In the genomic region with DNA sequence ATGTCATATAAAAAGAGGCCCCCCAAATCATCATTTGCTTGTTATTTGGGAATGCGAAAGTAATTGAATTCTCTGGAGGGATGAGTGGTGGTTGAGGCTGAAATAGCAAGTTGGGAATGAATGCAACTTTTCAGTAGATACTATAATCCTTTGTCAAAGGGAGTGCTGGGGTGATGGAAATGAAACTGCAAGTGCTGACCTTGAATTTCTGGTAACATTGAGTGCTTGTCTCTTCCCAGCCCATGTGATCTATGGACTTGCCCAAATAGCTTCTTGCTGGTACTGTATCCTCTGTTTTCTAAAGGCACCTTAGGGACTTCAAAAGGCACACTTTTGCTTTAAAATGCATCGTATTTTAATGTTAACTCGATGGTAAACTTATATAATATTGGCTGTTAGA, we compare ENCODE assay signal across 1 cellular context.
TF ChIP-seq lines count a peak whose summit lies in the region.

No MANE protein-coding gene starts in this region.

TF ChIP-seq in HepG2, 621 proteins besides CTCF, POLR2A, EP300 and RAD21 (continues in another document):
- TF ChIP-seq SOX6 (IDR thresholded peaks at IDR 0.05) (no peak), SOX6 (CRISPR knock-in tag; IDR thresholded peaks at IDR 0.05) (peak; percentile 47; the same call in 1 of the 2 replicates), ZMYM3 (CRISPR knock-in tag; IDR thresholded peaks at IDR 0.05) (no peak), ZNF605 (CRISPR knock-in tag; IDR thresholded peaks at IDR 0.05) (no peak), DRAP1 (CRISPR knock-in tag; IDR thresholded peaks at IDR 0.05) (0 out of 2 replicates have a peak, but pooled peaks have one; percentile 37), ZNF777 (CRISPR knock-in tag; IDR thresholded peaks at IDR 0.05) (no peak), KAT8 (CRISPR knock-in tag; IDR thresholded peaks at IDR 0.05) (0 out of 2 replicates have a peak, but pooled peaks have one; percentile 27), ZFP36L1 (CRISPR knock-in tag; IDR thresholded peaks at IDR 0.05) (no peak), ZNF253 (CRISPR knock-in tag; IDR thresholded peaks at IDR 0.05; ENCODE audit: borderline replicate concordance) (no peak), XRCC5 (optimal IDR thresholded peaks at IDR 0.05; ENCODE audit: low read length) (no peak), LCORL (IDR thresholded peaks at IDR 0.05) (no peak), LCORL (CRISPR knock-in tag; IDR thresholded peaks at IDR 0.05) (peak; percentile 43; the same call in 1 of the 2 replicates), TARDBP (CRISPR knock-in tag; IDR thresholded peaks at IDR 0.05) (peak; percentile 56; the same call in 1 of the 2 replicates), ZNF510 (CRISPR knock-in tag; IDR thresholded peaks at IDR 0.05; ENCODE audit: low read depth) (no peak), ZNF687 (CRISPR knock-in tag; IDR thresholded peaks at IDR 0.05) (no peak), ARID5B (CRISPR knock-in tag; IDR thresholded peaks at IDR 0.05) (peak; percentile 84), MIXL1 (CRISPR knock-in tag; IDR thresholded peaks at IDR 0.05) (no peak), MBNL3 (CRISPR knock-in tag; conservative IDR thresholded peaks at IDR 0.05) (no peak), MAFK (conservative IDR thresholded peaks at IDR 0.05 in 1 of 2, IDR thresholded peaks at IDR 0.05 in 1 of 2; ENCODE audit: low read length in 2 of 2) (peak; percentile 40 to 46; a peak in 3 of 4 replicates), RBM39 (IDR thresholded peaks at IDR 0.05; ENCODE audit: low read depth, low read length, poor library complexity, severe bottlenecking) (no peak), ZKSCAN8 (CRISPR knock-in tag; IDR thresholded peaks at IDR 0.05; ENCODE audit: borderline replicate concordance) (0 out of 2 replicates have a peak, but pooled peaks have one; percentile 23), ZSCAN25 (CRISPR knock-in tag; IDR thresholded peaks at IDR 0.05) (no peak), HDAC1 (CRISPR knock-in tag; IDR thresholded peaks at IDR 0.05) (no peak), ZNF670 (CRISPR knock-in tag; IDR thresholded peaks at IDR 0.05; ENCODE audit: borderline replicate concordance) (no peak), HMG20A (CRISPR knock-in tag; IDR thresholded peaks at IDR 0.05; ENCODE audit: borderline replicate concordance) (peak; percentile 53; the same call in 1 of the 2 replicates), THAP7 (CRISPR knock-in tag; IDR thresholded peaks at IDR 0.05) (no peak), IRF2 (CRISPR knock-in tag; IDR thresholded peaks at IDR 0.05) (peak; percentile 56; the same call in 1 of the 2 replicates), TEAD2 (CRISPR knock-in tag; IDR thresholded peaks at IDR 0.05) (no peak), MAFF (IDR thresholded peaks at IDR 0.05; ENCODE audit: low read depth, low read length) (no peak), ZZZ3 (CRISPR knock-in tag; IDR thresholded peaks at IDR 0.05; ENCODE audit: borderline replicate concordance) (no peak), SOX13 (IDR thresholded peaks at IDR 0.05) (no peak), SOX13 (CRISPR knock-in tag; conservative IDR thresholded peaks at IDR 0.05 in 1 of 2, IDR thresholded peaks at IDR 0.05 in 1 of 2) (peak in 1 of 2 experiments; percentile 78; a peak in 2 of 4 replicates), PHF20 (CRISPR knock-in tag; IDR thresholded peaks at IDR 0.05) (no peak), RARA (CRISPR knock-in tag; IDR thresholded peaks at IDR 0.05) (0 out of 2 replicates have a peak, but pooled peaks have one; percentile 28), ARID4A (CRISPR knock-in tag; IDR thresholded peaks at IDR 0.05; ENCODE audit: borderline replicate concordance) (no peak; the same call in 1 of the 2 replicates)
- TF ChIP-seq, protein P1, sequence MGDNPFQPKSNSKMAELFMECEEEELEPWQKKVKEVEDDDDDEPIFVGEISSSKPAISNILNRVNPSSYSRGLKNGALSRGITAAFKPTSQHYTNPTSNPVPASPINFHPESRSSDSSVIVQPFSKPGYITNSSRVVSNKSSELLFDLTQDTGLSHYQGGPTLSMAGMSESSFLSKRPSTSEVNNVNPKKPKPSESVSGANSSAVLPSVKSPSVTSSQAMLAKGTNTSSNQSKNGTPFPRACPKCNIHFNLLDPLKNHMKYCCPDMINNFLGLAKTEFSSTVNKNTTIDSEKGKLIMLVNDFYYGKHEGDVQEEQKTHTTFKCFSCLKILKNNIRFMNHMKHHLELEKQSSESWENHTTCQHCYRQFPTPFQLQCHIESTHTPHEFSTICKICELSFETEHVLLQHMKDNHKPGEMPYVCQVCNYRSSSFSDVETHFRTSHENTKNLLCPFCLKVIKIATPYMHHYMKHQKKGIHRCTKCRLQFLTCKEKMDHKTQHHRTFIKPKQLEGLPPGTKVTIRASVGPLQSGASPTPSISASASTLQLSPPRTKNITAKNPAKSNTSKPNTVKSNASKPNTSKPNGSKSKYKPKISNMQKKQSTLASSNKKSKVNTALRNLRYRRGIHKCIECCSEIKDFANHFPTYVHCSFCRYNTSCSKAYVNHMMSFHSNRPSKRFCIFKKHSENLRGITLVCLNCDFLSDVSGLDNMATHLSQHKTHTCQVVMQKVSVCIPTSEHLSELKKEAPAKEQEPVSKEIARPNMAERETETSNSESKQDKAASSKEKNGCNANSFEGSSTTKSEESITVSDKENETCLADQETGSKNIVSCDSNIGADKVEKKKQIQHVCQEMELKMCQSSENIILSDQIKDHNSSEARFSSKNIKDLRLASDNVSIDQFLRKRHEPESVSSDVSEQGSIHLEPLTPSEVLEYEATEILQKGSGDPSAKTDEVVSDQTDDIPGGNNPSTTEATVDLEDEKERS (CRISPR knock-in tag; IDR thresholded peaks at IDR 0.05): 0 out of 2 replicates have a peak, but pooled peaks have one; percentile 59
- TF ChIP-seq, protein P2, sequence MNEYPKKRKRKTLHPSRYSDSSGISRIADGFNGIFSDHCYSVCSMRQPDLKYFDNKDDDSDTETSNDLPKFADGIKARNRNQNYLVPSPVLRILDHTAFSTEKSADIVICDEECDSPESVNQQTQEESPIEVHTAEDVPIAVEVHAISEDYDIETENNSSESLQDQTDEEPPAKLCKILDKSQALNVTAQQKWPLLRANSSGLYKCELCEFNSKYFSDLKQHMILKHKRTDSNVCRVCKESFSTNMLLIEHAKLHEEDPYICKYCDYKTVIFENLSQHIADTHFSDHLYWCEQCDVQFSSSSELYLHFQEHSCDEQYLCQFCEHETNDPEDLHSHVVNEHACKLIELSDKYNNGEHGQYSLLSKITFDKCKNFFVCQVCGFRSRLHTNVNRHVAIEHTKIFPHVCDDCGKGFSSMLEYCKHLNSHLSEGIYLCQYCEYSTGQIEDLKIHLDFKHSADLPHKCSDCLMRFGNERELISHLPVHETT (CRISPR knock-in tag; conservative IDR thresholded peaks at IDR 0.05): no peak
- TF ChIP-seq, protein P3, sequence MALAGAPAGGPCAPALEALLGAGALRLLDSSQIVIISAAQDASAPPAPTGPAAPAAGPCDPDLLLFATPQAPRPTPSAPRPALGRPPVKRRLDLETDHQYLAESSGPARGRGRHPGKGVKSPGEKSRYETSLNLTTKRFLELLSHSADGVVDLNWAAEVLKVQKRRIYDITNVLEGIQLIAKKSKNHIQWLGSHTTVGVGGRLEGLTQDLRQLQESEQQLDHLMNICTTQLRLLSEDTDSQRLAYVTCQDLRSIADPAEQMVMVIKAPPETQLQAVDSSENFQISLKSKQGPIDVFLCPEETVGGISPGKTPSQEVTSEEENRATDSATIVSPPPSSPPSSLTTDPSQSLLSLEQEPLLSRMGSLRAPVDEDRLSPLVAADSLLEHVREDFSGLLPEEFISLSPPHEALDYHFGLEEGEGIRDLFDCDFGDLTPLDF (CRISPR knock-in tag; IDR thresholded peaks at IDR 0.05): no peak
- TF ChIP-seq, protein P4, sequence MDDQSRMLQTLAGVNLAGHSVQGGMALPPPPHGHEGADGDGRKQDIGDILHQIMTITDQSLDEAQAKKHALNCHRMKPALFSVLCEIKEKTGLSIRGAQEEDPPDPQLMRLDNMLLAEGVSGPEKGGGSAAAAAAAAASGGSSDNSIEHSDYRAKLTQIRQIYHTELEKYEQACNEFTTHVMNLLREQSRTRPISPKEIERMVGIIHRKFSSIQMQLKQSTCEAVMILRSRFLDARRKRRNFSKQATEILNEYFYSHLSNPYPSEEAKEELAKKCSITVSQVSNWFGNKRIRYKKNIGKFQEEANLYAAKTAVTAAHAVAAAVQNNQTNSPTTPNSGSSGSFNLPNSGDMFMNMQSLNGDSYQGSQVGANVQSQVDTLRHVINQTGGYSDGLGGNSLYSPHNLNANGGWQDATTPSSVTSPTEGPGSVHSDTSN (CRISPR knock-in tag; IDR thresholded peaks at IDR 0.05; ENCODE audit: borderline replicate concordance): no peak
